ENCODE assay signal across 2 cellular contexts in the genomic region with DNA sequence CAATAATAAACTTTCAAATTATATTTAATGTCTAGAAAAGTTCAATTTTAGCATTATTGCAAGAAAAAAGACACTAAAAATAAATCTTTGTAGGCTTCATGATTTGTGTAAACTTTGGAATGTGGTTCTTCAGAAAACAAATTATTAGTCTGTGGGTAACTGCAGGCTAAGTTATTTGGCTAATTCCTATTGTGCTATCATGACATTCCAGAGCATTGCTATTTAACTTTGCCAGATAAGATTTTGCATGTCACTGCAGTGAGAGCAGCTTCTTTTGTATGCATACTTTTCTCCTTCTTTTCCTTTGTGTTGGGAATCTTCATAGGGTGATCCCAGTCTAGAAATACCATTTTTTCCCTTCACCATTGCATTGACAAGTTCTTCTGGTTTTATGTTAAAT.
TF ChIP-seq lines count a peak whose summit lies in the region.

No MANE protein-coding gene starts in this region.

TF ChIP-seq in HepG2, 621 proteins besides CTCF, POLR2A, EP300 and RAD21 (continued from another document):
- TF ChIP-seq, protein P1, sequence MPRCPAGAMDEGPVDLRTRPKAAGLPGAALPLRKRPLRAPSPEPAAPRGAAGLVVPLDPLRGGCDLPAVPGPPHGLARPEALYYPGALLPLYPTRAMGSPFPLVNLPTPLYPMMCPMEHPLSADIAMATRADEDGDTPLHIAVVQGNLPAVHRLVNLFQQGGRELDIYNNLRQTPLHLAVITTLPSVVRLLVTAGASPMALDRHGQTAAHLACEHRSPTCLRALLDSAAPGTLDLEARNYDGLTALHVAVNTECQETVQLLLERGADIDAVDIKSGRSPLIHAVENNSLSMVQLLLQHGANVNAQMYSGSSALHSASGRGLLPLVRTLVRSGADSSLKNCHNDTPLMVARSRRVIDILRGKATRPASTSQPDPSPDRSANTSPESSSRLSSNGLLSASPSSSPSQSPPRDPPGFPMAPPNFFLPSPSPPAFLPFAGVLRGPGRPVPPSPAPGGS (CRISPR knock-in tag; IDR thresholded peaks at IDR 0.05): no peak
- TF ChIP-seq KMT2B (CRISPR knock-in tag; IDR thresholded peaks at IDR 0.05) (no peak), SMAD9 (CRISPR knock-in tag; IDR thresholded peaks at IDR 0.05) (no peak), KAT2B (IDR thresholded peaks at IDR 0.05; ENCODE audit: borderline replicate concordance, low read depth, low read length) (no peak), JUNB (CRISPR knock-in tag; IDR thresholded peaks at IDR 0.05; ENCODE audit: borderline replicate concordance) (no peak), GABPB1 (CRISPR knock-in tag; IDR thresholded peaks at IDR 0.05) (no peak), SOX5 (CRISPR knock-in tag; IDR thresholded peaks at IDR 0.05; ENCODE audit: borderline replicate concordance) (no peak), ZNF441 (CRISPR knock-in tag; IDR thresholded peaks at IDR 0.05; ENCODE audit: borderline replicate concordance) (no peak), ZNF225 (CRISPR knock-in tag; IDR thresholded peaks at IDR 0.05) (no peak), ZNF224 (CRISPR knock-in tag; IDR thresholded peaks at IDR 0.05) (no peak), HDAC1 (CRISPR knock-in tag; IDR thresholded peaks at IDR 0.05) (no peak)
- TF ChIP-seq, protein P2, sequence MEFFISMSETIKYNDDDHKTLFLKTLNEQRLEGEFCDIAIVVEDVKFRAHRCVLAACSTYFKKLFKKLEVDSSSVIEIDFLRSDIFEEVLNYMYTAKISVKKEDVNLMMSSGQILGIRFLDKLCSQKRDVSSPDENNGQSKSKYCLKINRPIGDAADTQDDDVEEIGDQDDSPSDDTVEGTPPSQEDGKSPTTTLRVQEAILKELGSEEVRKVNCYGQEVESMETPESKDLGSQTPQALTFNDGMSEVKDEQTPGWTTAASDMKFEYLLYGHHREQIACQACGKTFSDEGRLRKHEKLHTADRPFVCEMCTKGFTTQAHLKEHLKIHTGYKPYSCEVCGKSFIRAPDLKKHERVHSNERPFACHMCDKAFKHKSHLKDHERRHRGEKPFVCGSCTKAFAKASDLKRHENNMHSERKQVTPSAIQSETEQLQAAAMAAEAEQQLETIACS (CRISPR knock-in tag; IDR thresholded peaks at IDR 0.05): no peak
- TF ChIP-seq, protein P3, sequence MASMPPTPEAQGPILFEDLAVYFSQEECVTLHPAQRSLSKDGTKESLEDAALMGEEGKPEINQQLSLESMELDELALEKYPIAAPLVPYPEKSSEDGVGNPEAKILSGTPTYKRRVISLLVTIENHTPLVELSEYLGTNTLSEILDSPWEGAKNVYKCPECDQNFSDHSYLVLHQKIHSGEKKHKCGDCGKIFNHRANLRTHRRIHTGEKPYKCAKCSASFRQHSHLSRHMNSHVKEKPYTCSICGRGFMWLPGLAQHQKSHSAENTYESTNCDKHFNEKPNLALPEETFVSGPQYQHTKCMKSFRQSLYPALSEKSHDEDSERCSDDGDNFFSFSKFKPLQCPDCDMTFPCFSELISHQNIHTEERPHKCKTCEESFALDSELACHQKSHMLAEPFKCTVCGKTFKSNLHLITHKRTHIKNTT (CRISPR knock-in tag; IDR thresholded peaks at IDR 0.05): no peak
- TF ChIP-seq, protein P4, sequence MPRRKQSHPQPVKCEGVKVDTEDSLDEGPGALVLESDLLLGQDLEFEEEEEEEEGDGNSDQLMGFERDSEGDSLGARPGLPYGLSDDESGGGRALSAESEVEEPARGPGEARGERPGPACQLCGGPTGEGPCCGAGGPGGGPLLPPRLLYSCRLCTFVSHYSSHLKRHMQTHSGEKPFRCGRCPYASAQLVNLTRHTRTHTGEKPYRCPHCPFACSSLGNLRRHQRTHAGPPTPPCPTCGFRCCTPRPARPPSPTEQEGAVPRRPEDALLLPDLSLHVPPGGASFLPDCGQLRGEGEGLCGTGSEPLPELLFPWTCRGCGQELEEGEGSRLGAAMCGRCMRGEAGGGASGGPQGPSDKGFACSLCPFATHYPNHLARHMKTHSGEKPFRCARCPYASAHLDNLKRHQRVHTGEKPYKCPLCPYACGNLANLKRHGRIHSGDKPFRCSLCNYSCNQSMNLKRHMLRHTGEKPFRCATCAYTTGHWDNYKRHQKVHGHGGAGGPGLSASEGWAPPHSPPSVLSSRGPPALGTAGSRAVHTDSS (CRISPR knock-in tag; conservative IDR thresholded peaks at IDR 0.05): no peak
- TF ChIP-seq, protein P5, sequence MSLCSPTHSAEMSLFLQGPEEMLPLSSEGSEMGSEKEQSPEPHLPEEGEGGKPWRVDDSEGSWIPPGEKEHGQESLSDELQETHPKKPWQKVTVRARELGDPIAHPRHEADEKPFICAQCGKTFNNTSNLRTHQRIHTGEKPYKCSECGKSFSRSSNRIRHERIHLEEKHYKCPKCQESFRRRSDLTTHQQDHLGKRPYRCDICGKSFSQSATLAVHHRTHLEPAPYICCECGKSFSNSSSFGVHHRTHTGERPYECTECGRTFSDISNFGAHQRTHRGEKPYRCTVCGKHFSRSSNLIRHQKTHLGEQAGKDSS (CRISPR knock-in tag; IDR thresholded peaks at IDR 0.05; ENCODE audit: borderline replicate concordance, low read depth): no peak
- TF ChIP-seq, protein P6, sequence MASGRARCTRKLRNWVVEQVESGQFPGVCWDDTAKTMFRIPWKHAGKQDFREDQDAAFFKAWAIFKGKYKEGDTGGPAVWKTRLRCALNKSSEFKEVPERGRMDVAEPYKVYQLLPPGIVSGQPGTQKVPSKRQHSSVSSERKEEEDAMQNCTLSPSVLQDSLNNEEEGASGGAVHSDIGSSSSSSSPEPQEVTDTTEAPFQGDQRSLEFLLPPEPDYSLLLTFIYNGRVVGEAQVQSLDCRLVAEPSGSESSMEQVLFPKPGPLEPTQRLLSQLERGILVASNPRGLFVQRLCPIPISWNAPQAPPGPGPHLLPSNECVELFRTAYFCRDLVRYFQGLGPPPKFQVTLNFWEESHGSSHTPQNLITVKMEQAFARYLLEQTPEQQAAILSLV (CRISPR knock-in tag; IDR thresholded peaks at IDR 0.05; ENCODE audit: borderline replicate concordance): no peak

TF ChIP-seq in H1, 55 proteins besides CTCF, POLR2A, EP300 and RAD21 (continued from another document):
- TF ChIP-seq, protein P7, sequence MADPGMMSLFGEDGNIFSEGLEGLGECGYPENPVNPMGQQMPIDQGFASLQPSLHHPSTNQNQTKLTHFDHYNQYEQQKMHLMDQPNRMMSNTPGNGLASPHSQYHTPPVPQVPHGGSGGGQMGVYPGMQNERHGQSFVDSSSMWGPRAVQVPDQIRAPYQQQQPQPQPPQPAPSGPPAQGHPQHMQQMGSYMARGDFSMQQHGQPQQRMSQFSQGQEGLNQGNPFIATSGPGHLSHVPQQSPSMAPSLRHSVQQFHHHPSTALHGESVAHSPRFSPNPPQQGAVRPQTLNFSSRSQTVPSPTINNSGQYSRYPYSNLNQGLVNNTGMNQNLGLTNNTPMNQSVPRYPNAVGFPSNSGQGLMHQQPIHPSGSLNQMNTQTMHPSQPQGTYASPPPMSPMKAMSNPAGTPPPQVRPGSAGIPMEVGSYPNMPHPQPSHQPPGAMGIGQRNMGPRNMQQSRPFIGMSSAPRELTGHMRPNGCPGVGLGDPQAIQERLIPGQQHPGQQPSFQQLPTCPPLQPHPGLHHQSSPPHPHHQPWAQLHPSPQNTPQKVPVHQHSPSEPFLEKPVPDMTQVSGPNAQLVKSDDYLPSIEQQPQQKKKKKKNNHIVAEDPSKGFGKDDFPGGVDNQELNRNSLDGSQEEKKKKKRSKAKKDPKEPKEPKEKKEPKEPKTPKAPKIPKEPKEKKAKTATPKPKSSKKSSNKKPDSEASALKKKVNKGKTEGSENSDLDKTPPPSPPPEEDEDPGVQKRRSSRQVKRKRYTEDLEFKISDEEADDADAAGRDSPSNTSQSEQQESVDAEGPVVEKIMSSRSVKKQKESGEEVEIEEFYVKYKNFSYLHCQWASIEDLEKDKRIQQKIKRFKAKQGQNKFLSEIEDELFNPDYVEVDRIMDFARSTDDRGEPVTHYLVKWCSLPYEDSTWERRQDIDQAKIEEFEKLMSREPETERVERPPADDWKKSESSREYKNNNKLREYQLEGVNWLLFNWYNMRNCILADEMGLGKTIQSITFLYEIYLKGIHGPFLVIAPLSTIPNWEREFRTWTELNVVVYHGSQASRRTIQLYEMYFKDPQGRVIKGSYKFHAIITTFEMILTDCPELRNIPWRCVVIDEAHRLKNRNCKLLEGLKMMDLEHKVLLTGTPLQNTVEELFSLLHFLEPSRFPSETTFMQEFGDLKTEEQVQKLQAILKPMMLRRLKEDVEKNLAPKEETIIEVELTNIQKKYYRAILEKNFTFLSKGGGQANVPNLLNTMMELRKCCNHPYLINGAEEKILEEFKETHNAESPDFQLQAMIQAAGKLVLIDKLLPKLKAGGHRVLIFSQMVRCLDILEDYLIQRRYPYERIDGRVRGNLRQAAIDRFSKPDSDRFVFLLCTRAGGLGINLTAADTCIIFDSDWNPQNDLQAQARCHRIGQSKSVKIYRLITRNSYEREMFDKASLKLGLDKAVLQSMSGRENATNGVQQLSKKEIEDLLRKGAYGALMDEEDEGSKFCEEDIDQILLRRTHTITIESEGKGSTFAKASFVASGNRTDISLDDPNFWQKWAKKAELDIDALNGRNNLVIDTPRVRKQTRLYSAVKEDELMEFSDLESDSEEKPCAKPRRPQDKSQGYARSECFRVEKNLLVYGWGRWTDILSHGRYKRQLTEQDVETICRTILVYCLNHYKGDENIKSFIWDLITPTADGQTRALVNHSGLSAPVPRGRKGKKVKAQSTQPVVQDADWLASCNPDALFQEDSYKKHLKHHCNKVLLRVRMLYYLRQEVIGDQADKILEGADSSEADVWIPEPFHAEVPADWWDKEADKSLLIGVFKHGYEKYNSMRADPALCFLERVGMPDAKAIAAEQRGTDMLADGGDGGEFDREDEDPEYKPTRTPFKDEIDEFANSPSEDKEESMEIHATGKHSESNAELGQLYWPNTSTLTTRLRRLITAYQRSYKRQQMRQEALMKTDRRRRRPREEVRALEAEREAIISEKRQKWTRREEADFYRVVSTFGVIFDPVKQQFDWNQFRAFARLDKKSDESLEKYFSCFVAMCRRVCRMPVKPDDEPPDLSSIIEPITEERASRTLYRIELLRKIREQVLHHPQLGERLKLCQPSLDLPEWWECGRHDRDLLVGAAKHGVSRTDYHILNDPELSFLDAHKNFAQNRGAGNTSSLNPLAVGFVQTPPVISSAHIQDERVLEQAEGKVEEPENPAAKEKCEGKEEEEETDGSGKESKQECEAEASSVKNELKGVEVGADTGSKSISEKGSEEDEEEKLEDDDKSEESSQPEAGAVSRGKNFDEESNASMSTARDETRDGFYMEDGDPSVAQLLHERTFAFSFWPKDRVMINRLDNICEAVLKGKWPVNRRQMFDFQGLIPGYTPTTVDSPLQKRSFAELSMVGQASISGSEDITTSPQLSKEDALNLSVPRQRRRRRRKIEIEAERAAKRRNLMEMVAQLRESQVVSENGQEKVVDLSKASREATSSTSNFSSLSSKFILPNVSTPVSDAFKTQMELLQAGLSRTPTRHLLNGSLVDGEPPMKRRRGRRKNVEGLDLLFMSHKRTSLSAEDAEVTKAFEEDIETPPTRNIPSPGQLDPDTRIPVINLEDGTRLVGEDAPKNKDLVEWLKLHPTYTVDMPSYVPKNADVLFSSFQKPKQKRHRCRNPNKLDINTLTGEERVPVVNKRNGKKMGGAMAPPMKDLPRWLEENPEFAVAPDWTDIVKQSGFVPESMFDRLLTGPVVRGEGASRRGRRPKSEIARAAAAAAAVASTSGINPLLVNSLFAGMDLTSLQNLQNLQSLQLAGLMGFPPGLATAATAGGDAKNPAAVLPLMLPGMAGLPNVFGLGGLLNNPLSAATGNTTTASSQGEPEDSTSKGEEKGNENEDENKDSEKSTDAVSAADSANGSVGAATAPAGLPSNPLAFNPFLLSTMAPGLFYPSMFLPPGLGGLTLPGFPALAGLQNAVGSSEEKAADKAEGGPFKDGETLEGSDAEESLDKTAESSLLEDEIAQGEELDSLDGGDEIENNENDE (IDR thresholded peaks at IDR 0.05; ENCODE audit: insufficient replicate concordance, low read length): peak; percentile 71
- no peak for TF ChIP-seq EGR1 (IDR thresholded peaks at IDR 0.05; ENCODE audit: borderline replicate concordance, low read depth, low read length)
TF ChIP-seq in H1: peak in this region for 2.
